Comparison of ENCODE assay signal across 1 cellular context in genomic region chr21:38802050-38803026, GRCh38.
TF ChIP-seq lines count a peak whose summit lies in the region.

No MANE protein-coding gene starts in this region.

TF ChIP-seq in HepG2, 621 proteins besides CTCF, POLR2A, EP300 and RAD21 (continued from another document and continues in another):
- TF ChIP-seq POLR2G (IDR thresholded peaks at IDR 0.05; ENCODE audit: low read depth, low read length) = no peak
- no peak for TF ChIP-seq ZSCAN22 (CRISPR knock-in tag; IDR thresholded peaks at IDR 0.05)
- no peak for TF ChIP-seq MAZ (IDR thresholded peaks at IDR 0.05; ENCODE audit: borderline replicate concordance, low read depth, low read length)
- TF ChIP-seq MAZ (CRISPR knock-in tag; IDR thresholded peaks at IDR 0.05; ENCODE audit: low read depth) = no peak
- TF ChIP-seq MIER3 (CRISPR knock-in tag; IDR thresholded peaks at IDR 0.05; ENCODE audit: borderline replicate concordance) = no peak
- no peak for TF ChIP-seq HNRNPLL (IDR thresholded peaks at IDR 0.05; ENCODE audit: low read depth, low read length, poor library complexity, severe bottlenecking)
- TF ChIP-seq ZNF230 (CRISPR knock-in tag; IDR thresholded peaks at IDR 0.05) = no peak
- TF ChIP-seq MAFF (IDR thresholded peaks at IDR 0.05; ENCODE audit: low read depth, low read length) = peak; percentile 67
- no peak for TF ChIP-seq HMGA1 (CRISPR knock-in tag; conservative IDR thresholded peaks at IDR 0.05)
- TF ChIP-seq ZBTB14 (CRISPR knock-in tag; IDR thresholded peaks at IDR 0.05) = no peak
- no peak for TF ChIP-seq ZBTB42 (CRISPR knock-in tag; IDR thresholded peaks at IDR 0.05)
- TF ChIP-seq HNF1B (CRISPR knock-in tag; IDR thresholded peaks at IDR 0.05) = no peak
- TF ChIP-seq PHB2 (IDR thresholded peaks at IDR 0.05; ENCODE audit: partially characterized antibody) = no peak
- TF ChIP-seq ZNF383 (CRISPR knock-in tag; IDR thresholded peaks at IDR 0.05; ENCODE audit: borderline replicate concordance) = no peak
- TF ChIP-seq HMG20A (CRISPR knock-in tag; IDR thresholded peaks at IDR 0.05; ENCODE audit: borderline replicate concordance) = peak; percentile 50; the same call in 1 of the 2 replicates
- no peak for TF ChIP-seq ZBTB26 (CRISPR knock-in tag; IDR thresholded peaks at IDR 0.05; ENCODE audit: borderline replicate concordance)
- TF ChIP-seq ZBTB38 (CRISPR knock-in tag; IDR thresholded peaks at IDR 0.05) = 0 out of 2 replicates have a peak, but pooled peaks have one; percentile 18
- no peak for TF ChIP-seq KDM3A (CRISPR knock-in tag; IDR thresholded peaks at IDR 0.05; ENCODE audit: low read depth)
- TF ChIP-seq ZBTB34 (CRISPR knock-in tag; IDR thresholded peaks at IDR 0.05) = no peak
- TF ChIP-seq ZSCAN21 (CRISPR knock-in tag; IDR thresholded peaks at IDR 0.05; ENCODE audit: borderline replicate concordance) = no peak
- TF ChIP-seq ZNF317 (CRISPR knock-in tag; IDR thresholded peaks at IDR 0.05) = no peak
- TF ChIP-seq KLF15 (CRISPR knock-in tag; IDR thresholded peaks at IDR 0.05; ENCODE audit: borderline replicate concordance) = no peak
- peak; percentile 28; the same call in 1 of the 2 replicates for TF ChIP-seq MTA1 (CRISPR knock-in tag; IDR thresholded peaks at IDR 0.05; ENCODE audit: borderline replicate concordance)
- TF ChIP-seq PITX1 (CRISPR knock-in tag; IDR thresholded peaks at IDR 0.05) = peak; percentile 99
- no peak for TF ChIP-seq HOXA5 (CRISPR knock-in tag; IDR thresholded peaks at IDR 0.05)
- no peak for TF ChIP-seq MYNN (CRISPR knock-in tag; IDR thresholded peaks at IDR 0.05; ENCODE audit: low read depth)
- TF ChIP-seq SOX6 (IDR thresholded peaks at IDR 0.05) = no peak
- peak; percentile 40; the same call in 1 of the 2 replicates for TF ChIP-seq SOX6 (CRISPR knock-in tag; IDR thresholded peaks at IDR 0.05)
- TF ChIP-seq ZKSCAN5 (CRISPR knock-in tag; IDR thresholded peaks at IDR 0.05) = no peak
- peak; percentile 50 for TF ChIP-seq GATAD1 (CRISPR knock-in tag; IDR thresholded peaks at IDR 0.05)
- no peak for TF ChIP-seq ZNF44 (CRISPR knock-in tag; IDR thresholded peaks at IDR 0.05)
- no peak for TF ChIP-seq CHD2 (IDR thresholded peaks at IDR 0.05; ENCODE audit: low read depth, low read length)
- TF ChIP-seq FOXP4 (CRISPR knock-in tag; IDR thresholded peaks at IDR 0.05) = peak; percentile 96
- no peak for TF ChIP-seq ZNF775 (CRISPR knock-in tag; IDR thresholded peaks at IDR 0.05; ENCODE audit: borderline replicate concordance)
- TF ChIP-seq THAP11 (CRISPR knock-in tag; IDR thresholded peaks at IDR 0.05) = peak; percentile 47
- TF ChIP-seq ZSCAN9 (CRISPR knock-in tag; IDR thresholded peaks at IDR 0.05; ENCODE audit: borderline replicate concordance) = peak; percentile 62; the same call in 1 of the 2 replicates
- no peak for TF ChIP-seq ZNF557 (CRISPR knock-in tag; IDR thresholded peaks at IDR 0.05)
- TF ChIP-seq ZNF205 (CRISPR knock-in tag; IDR thresholded peaks at IDR 0.05) = no peak
- no peak for TF ChIP-seq SRF (IDR thresholded peaks at IDR 0.05; ENCODE audit: low read depth, low read length)
- no peak for TF ChIP-seq NFYC (CRISPR knock-in tag; IDR thresholded peaks at IDR 0.05)
- TF ChIP-seq AHDC1 (CRISPR knock-in tag; IDR thresholded peaks at IDR 0.05; ENCODE audit: borderline replicate concordance) = no peak; the same call in 1 of the 2 replicates
- TF ChIP-seq NR2F6 (IDR thresholded peaks at IDR 0.05) = peak; percentile 61
- TF ChIP-seq NR2F6 (CRISPR knock-in tag; IDR thresholded peaks at IDR 0.05) = 0 out of 2 replicates have a peak, but pooled peaks have one; percentile 32
- TF ChIP-seq SKIL (CRISPR knock-in tag; IDR thresholded peaks at IDR 0.05; ENCODE audit: borderline replicate concordance) = peak; percentile 28; the same call in 1 of the 2 replicates
- TF ChIP-seq ZFP1 (CRISPR knock-in tag; IDR thresholded peaks at IDR 0.05) = no peak
- TF ChIP-seq NFIB (CRISPR knock-in tag; IDR thresholded peaks at IDR 0.05; ENCODE audit: borderline replicate concordance) = no peak
- peak; percentile 75 for TF ChIP-seq HOMEZ (CRISPR knock-in tag; IDR thresholded peaks at IDR 0.05; ENCODE audit: low read depth)
- TF ChIP-seq HDAC2 (CRISPR knock-in tag; IDR thresholded peaks at IDR 0.05) = peak; percentile 57; the same call in 1 of the 2 replicates
- no peak; the same call in 1 of the 2 replicates for TF ChIP-seq FOSL1 (CRISPR knock-in tag; IDR thresholded peaks at IDR 0.05; ENCODE audit: borderline replicate concordance)
- peak; percentile 76 for TF ChIP-seq FOXK2 (IDR thresholded peaks at IDR 0.05)
- TF ChIP-seq SRY (CRISPR knock-in tag; IDR thresholded peaks at IDR 0.05) = no peak
- TF ChIP-seq ZGPAT (CRISPR knock-in tag; IDR thresholded peaks at IDR 0.05) = peak; percentile 53; the same call in 1 of the 2 replicates
- no peak for TF ChIP-seq AGO2 (optimal IDR thresholded peaks at IDR 0.05; ENCODE audit: low read depth, low read length)
